In genomic region chrX:117376460-117376859, GRCh38 we compare ENCODE assay signal across 23 cellular contexts.
DNase-seq lines count a peak whose midpoint lies in the region; TF ChIP-seq lines count a peak whose summit lies in the region.
"Had no signal": no experiment of that assay in that cellular context is flagged by ENCODE, and none has a peak within 500 bp of the region (broad histone marks: within the 10 kb centered on the region; RNA-seq: fewer than 3 reads in every experiment).

No MANE protein-coding gene starts in this region.

- DNase-seq in HuH-7.5 (ENCODE audit: low spot score) (peak; percentile 7), RKO (ENCODE audit: low spot score) (peak; percentile 76), fibroblast of mammary gland (ENCODE audit: low read depth) (peak; percentile 7), trophoblast cell (peak; percentile 0 to 78), adrenal gland (no peak), globus pallidus (ENCODE audit: low spot score) (no peak), medulla oblongata (ENCODE audit: extremely low spot score) (no peak)
- DNase-seq: activated CD4-positive, CD25-positive, alpha-beta regulatory T cell; activated CD8-positive, alpha-beta T cell treated with anti-CD3 and anti-CD28 coated beads for 36 hours; activated naive CD4-positive, alpha-beta T cell treated with Interleukin-2 at 50 U/mL for 16 hours; activated T-cell treated with anti-CD3 and anti-CD28 coated beads, Interleukin-2, amount 50 U/mL, for 1 hour; anterior cingulate cortex; BE2C; effector memory CD4-positive, alpha-beta T cell; heart right ventricle; mesendoderm; naive thymus-derived CD8-positive, alpha-beta T cell; NCI-H1436; NCI-H748 treated with DMSO at 0.1 percent for 48 hours; OCI-M1; stimulated activated naive CD4-positive, alpha-beta T cell had no signal

- no peak for TF ChIP-seq POLR2A in adrenal gland (IDR thresholded peaks at IDR 0.05)

- no peak overlapping the region for H2BK12ac ChIP-seq in trophoblast cell (ENCODE audit: low read length)

- no peak overlapping the region for H2BK120ac ChIP-seq in trophoblast cell (ENCODE audit: insufficient read depth, low read length, poor library complexity)

- H4K91ac ChIP-seq in trophoblast cell (ENCODE audit: low read depth, low read length) = no peak overlapping the region

- H3K14ac ChIP-seq in trophoblast cell (ENCODE audit: low read length) = no peak overlapping the region

- no peak overlapping the region for H3K4ac ChIP-seq in trophoblast cell (ENCODE audit: low read depth, low read length)

- H4K12ac ChIP-seq in trophoblast cell (ENCODE audit: low read depth, low read length) = no peak overlapping the region

- H2AK5ac ChIP-seq in trophoblast cell (ENCODE audit: low read length) = no peak overlapping the region

- intact Hi-C loops in adrenal gland (cut with DNase I) = no loop called here

- TF ChIP-seq CTCF in fibroblast of mammary gland (conservative IDR thresholded peaks at IDR 0.05; ENCODE audit: control insufficient read depth, insufficient read depth, low read depth, low read length) = no peak
- no peak for TF ChIP-seq CTCF in adrenal gland (IDR thresholded peaks at IDR 0.05)

- no peaks in the 10 kb centered on the region for H3K9me3 ChIP-seq in trophoblast cell (ENCODE audit: insufficient read depth, low read depth, low read length)
- no peaks in the 10 kb centered on the region for H3K9me3 ChIP-seq in adrenal gland (replicated peaks in 1 of 3)
- H3K9me3 ChIP-seq: BE2C, heart right ventricle, tibial nerve had no signal

- H3K4me1 ChIP-seq in trophoblast cell (ENCODE audit: control insufficient read depth in 1 of 2, insufficient read depth in 2 of 2, low read length in 2 of 2) = no peaks in the 10 kb centered on the region
- no peaks in the 10 kb centered on the region for H3K4me1 ChIP-seq in adrenal gland (replicated peaks in 1 of 2)
- H3K4me1 ChIP-seq: BE2C, heart right ventricle, tibial nerve had no signal

- no peak overlapping the region for H3K9ac ChIP-seq in trophoblast cell (ENCODE audit: low read length)

- no peaks in the 10 kb centered on the region for H3K27me3 ChIP-seq in trophoblast cell (ENCODE audit: insufficient read depth, low read length)
- H3K27me3 ChIP-seq in adrenal gland = no peaks in the 10 kb centered on the region
- H3K27me3 ChIP-seq: BE2C, heart right ventricle, tibial nerve had no signal

- H3K27ac ChIP-seq in trophoblast cell (ENCODE audit: low read depth, low read length) = no peak overlapping the region
- H3K27ac ChIP-seq in adrenal gland = no peak overlapping the region
- H3K27ac ChIP-seq: heart right ventricle, SK-N-MC, tibial nerve had no signal

- no peak overlapping the region for H2BK5ac ChIP-seq in trophoblast cell (ENCODE audit: low read depth, low read length, poor library complexity)

- H3K4me3 ChIP-seq in fibroblast of mammary gland (ENCODE audit: control insufficient read depth, low read depth, low read length) (no peak overlapping the region), trophoblast cell (ENCODE audit: low read depth, low read length) (no peak overlapping the region), adrenal gland (no peak overlapping the region)
- H3K4me3 ChIP-seq: heart right ventricle, SK-N-MC, tibial nerve had no signal

- H2AFZ ChIP-seq in trophoblast cell (ENCODE audit: insufficient read depth, low read length, poor library complexity) = no peak overlapping the region

- H3K18ac ChIP-seq in trophoblast cell (ENCODE audit: low read length) = no peak overlapping the region

- H4K8ac ChIP-seq in trophoblast cell (ENCODE audit: low read depth, low read length) = no peak overlapping the region

- H3K36me3 ChIP-seq in trophoblast cell (ENCODE audit: control insufficient read depth in 1 of 2, insufficient read depth in 2 of 2, low read length in 2 of 2) = no peaks in the 10 kb centered on the region
- no peaks in the 10 kb centered on the region for H3K36me3 ChIP-seq in adrenal gland (replicated peaks in 1 of 2)
- H3K36me3 ChIP-seq: BE2C, heart right ventricle, tibial nerve had no signal

- no peak overlapping the region for H3K4me2 ChIP-seq in trophoblast cell (ENCODE audit: low read length)

- no peaks in the 10 kb centered on the region for H3K79me2 ChIP-seq in trophoblast cell (ENCODE audit: control insufficient read depth, insufficient read depth, low read length, poor library complexity)

- H3K23ac ChIP-seq in trophoblast cell (ENCODE audit: low read length) = no peak overlapping the region

- H3K79me1 ChIP-seq in trophoblast cell (ENCODE audit: low read length) = no peaks in the 10 kb centered on the region

Comparison
In these comparisons a context has a peak if more than half of its experiments do, and no peak if none do; other contexts are left out.
1. DNase-seq: peak in HuH-7.5 (single experiment), RKO (single experiment), fibroblast of mammary gland (single experiment) and trophoblast cell (2 of 2); none in adrenal gland (0 of 7), globus pallidus (single experiment) and medulla oblongata (single experiment).